Comparison of ENCODE assay signal across 14 cellular contexts in genomic region chr14:96001866-96002510, GRCh38. TPM values are rescaled to one million over a fixed set of nuclear protein-coding genes. Genes with fewer than 3 reads are reported as not detected.
DNase-seq lines count a peak whose midpoint lies in the region; ATAC-seq, FAIRE-seq and TF ChIP-seq lines count a peak whose summit lies in the region.
"Had no signal": no experiment of that assay in that cellular context is flagged by ENCODE, and none has a peak within 500 bp of the region (broad histone marks: within the 10 kb centered on the region; RNA-seq: fewer than 3 reads in every experiment).

No MANE protein-coding gene starts in this region.

- no peaks in the 10 kb centered on the region for H4K20me1 ChIP-seq in BLaER1

- H3K27me3 ChIP-seq in BLaER1: no peaks in the 10 kb centered on the region

- ATAC-seq in HG02885 (IDR thresholded peaks at IDR 0.05; ENCODE audit: poor library complexity, unreplicated experiment) (no peak), GM21723 (IDR thresholded peaks at IDR 0.05; ENCODE audit: unreplicated experiment) (no peak), mucosa of descending colon (no peak)
- ATAC-seq: Panc1 had no signal

- no peak for TF ChIP-seq CTCF in mucosa of descending colon (IDR thresholded peaks at IDR 0.05)

- H3K4me3 ChIP-seq in BLaER1 (peak overlapping the region; percentile 32; the same call in 1 of the 2 replicates), mucosa of descending colon (no peak overlapping the region)
- H3K4me3 ChIP-seq: transverse colon had no signal

- peak overlapping the region; percentile 82 for H3K27ac ChIP-seq in BLaER1
- H3K27ac ChIP-seq: transverse colon had no signal

- DNase-seq in HTR-8/SVneo (ENCODE audit: insufficient read length, low spot score) (peak; percentile 10), NCI-H524 (lab: John Stamatoyannopoulos, UW) (peak; percentile 99 to 100), iPS-NIHi11 (ENCODE audit: low spot score) (peak; percentile 18), mucosa of descending colon (no peak)
- DNase-seq in activated naive CD4-positive, alpha-beta T cell treated with Interleukin-2 at 50 U/mL for 16 hours: no peak
- DNase-seq: CD4-positive, CD25-positive, alpha-beta regulatory T cell; midbrain; transverse colon had no signal

- FAIRE-seq in HTR-8/SVneo (lab: Jason Lieb, UNC): no peak
- FAIRE-seq: GM19239 had no signal

- H3K36me3 ChIP-seq in BLaER1 (no peaks in the 10 kb centered on the region), mucosa of descending colon (ENCODE audit: low read depth) (no peaks in the 10 kb centered on the region)
- H3K36me3 ChIP-seq: transverse colon had no signal

- H3K9me3 ChIP-seq in BLaER1: peaks cover 22% of the 10 kb centered on the region
- H3K9me3 ChIP-seq in mucosa of descending colon: no peaks in the 10 kb centered on the region
- H3K9me3 ChIP-seq: transverse colon had no signal

- intact Hi-C loops in mucosa of descending colon (cut with DNase I, micrococcal nuclease): no loop called here

- H3K9ac ChIP-seq in BLaER1: peak overlapping the region; percentile 60

- H3K4me2 ChIP-seq in BLaER1: peak overlapping the region; percentile 87

- H3K4me1 ChIP-seq in BLaER1 (peaks cover 30% of the 10 kb centered on the region), mucosa of descending colon (ENCODE audit: low read depth) (no peaks in the 10 kb centered on the region)
- H3K4me1 ChIP-seq: transverse colon had no signal

RNA-seq across cellular contexts. Expression of gene C14orf132, which starts 37.2 kb away (rescaled TPM):
- 10 to 100 TPM in 1 of 3 donors, 1 to 10 TPM in 2; 1.8 to 21.8 (median 4.9) TPM for total RNA-seq in mucosa of descending colon
- total RNA-seq: MCF 10A had no signal

Comparison
In these comparisons a context has a peak if more than half of its experiments do, and no peak if none do; other contexts are left out.
1. DNase-seq: peak in HTR-8/SVneo (single experiment), NCI-H524 (2 of 2) and iPS-NIHi11 (single experiment); none in activated naive CD4-positive, alpha-beta T cell treated with Interleukin-2 at 50 U/mL for 16 hours (single experiment) and mucosa of descending colon (0 of 3).